In the genomic region with DNA sequence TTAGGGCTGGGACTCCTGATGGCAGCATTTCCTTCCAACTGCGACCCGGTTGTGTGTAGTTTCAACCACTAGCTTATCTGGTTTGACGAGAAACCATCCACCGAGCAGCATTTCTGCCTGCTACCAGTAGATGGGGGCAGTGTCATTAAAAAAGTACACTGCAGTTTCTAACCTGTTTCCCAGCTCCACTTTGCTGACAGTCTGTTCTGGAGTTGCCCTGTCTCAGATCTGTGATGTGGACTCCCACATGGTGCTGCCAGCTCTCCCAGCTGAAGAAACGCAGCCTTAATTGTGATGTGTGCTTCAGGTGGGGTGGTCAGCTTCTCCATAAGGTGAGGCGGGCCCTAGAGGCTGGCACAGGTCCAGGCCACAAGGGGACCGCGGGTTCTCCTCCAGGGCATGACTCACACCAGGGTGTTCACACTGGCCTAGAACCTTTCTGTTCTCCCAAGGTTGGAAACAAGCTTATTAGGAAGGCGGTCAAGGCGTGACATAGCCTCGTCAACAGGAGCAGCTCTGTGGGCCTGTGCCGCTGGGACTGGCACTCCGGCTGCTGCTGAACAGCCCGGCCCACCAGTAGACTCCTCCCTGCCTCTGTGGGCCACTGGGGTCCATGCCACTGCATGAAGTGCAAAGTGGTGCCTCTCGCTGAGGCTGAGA, we compare ENCODE assay signal across 7 cellular contexts. TPM values are rescaled to one million over a fixed set of nuclear protein-coding genes. Genes with fewer than 3 reads are reported as not detected.
DNase-seq lines count a peak whose midpoint lies in the region; ATAC-seq, FAIRE-seq and TF ChIP-seq lines count a peak whose summit lies in the region.

No MANE protein-coding gene starts in this region.

- intact Hi-C loops in kidney (cut with DNase I), result loop anchor here (10.0 kb wide), 1 partner anchor 422 kb away; no protein-coding TSS in a partner anchor

- peak; percentile 81 for DNase-seq in GM13976 (ENCODE audit: low spot score)
- DNase-seq in NCI-H226, result peak; percentile 72
- peak; percentile 59 for DNase-seq in WERI-Rb-1
- DNase-seq in caudate nucleus (lab: John Stamatoyannopoulos, UW), result peak in 51 of 61 donors; percentile 10 to 88 (median 55)
- peak; percentile 88 for DNase-seq in kidney
- peak in 3 of 4 experiments; percentile 19 to 55 (median 49) for DNase-seq in stimulated activated CD4-positive, alpha-beta T cell treated with anti-CD3 and anti-CD28 coated beads, Interleukin-1b, Interleukin-23, amount 100 ng/mL, for 24 hours (ENCODE audit: low read depth in 4 of 4, low spot score in 1 of 4)

- H3K27ac ChIP-seq in WERI-Rb-1 (no peak overlapping the region), caudate nucleus (ENCODE audit: low read depth, low read length) (no peak overlapping the region), kidney (ENCODE audit: low read depth in 2 of 2, low read length in 2 of 2) (no peak overlapping the region)

- H3K9me3 ChIP-seq in WERI-Rb-1 (ENCODE audit: severe bottlenecking), result no peaks in the 10 kb centered on the region
- no peaks in the 10 kb centered on the region for H3K9me3 ChIP-seq in kidney (ENCODE audit: control insufficient read depth in 1 of 2, low read length in 2 of 2)

- H3K27me3 ChIP-seq in WERI-Rb-1 (ENCODE audit: insufficient read depth, low read depth, severe bottlenecking), result no peaks in the 10 kb centered on the region

- peaks cover 0 to 20% of the 10 kb centered on the region in 2 donors for H3K4me1 ChIP-seq in kidney (ENCODE audit: control insufficient read depth in 1 of 2, insufficient read depth in 1 of 2, low read depth in 1 of 2, low read length in 2 of 2)

- FAIRE-seq in kidney (lab: Jason Lieb, UNC), result peak; percentile 94

- no peak overlapping the region for H3K4me3 ChIP-seq in WERI-Rb-1 (ENCODE audit: low read depth, low read length)
- peak overlapping the region in 1 of 2 donors; percentile 9 for H3K4me3 ChIP-seq in kidney (ENCODE audit: low read length in 2 of 2)

- H3K36me3 ChIP-seq in WERI-Rb-1, result peaks cover 4% of the 10 kb centered on the region; the same call in 1 of the 2 replicates
- no peaks in the 10 kb centered on the region for H3K36me3 ChIP-seq in kidney (ENCODE audit: control insufficient read depth in 1 of 2, insufficient read depth in 2 of 2, low read length in 2 of 2)

- TF ChIP-seq CTCF in GM13976 (IDR thresholded peaks at IDR 0.05; ENCODE audit: borderline replicate concordance, control extremely low read depth, extremely low read depth, insufficient read depth, missing control alignments), result peak; percentile 91
- peak; percentile 67 for TF ChIP-seq CTCF in WERI-Rb-1 (IDR thresholded peaks at IDR 0.05; ENCODE audit: low read depth, low read length)
- TF ChIP-seq CTCF in kidney (IDR thresholded peaks at IDR 0.05; ENCODE audit: borderline replicate concordance, extremely low read depth, insufficient read depth), result peak; percentile 90

- H3K9ac ChIP-seq in kidney (ENCODE audit: low read length in 2 of 2), result no peak overlapping the region

- in situ Hi-C loops in GM13976 (cut with MboI; ENCODE audit: low sequenced_read_pairs, unreplicated experiment), result loop anchor here (10.0 to 25.0 kb wide), 3 partner anchors 422 to 855 kb away; partner anchors contain the start of gene PPP1R2

- ATAC-seq in HG03135 (IDR thresholded peaks at IDR 0.05; ENCODE audit: unreplicated experiment), result peak; percentile 63

RNA-seq across cellular contexts. Expression of gene FAM43A, which starts 2.9 kb away (rescaled TPM):
- total RNA-seq in kidney, result 11.4 TPM
- polyA plus RNA-seq in kidney (ENCODE audit: insufficient read depth, low read depth, low replicate concordance), result 5.0 TPM

RNA-seq across cellular contexts. Expression of gene LSG1, which starts 10.8 kb away (rescaled TPM):
- 33.3 TPM for total RNA-seq in kidney
- 14.8 TPM for polyA plus RNA-seq in kidney (ENCODE audit: insufficient read depth, low read depth, low replicate concordance)

RNA-seq across cellular contexts. Expression of gene TMEM44, which starts 49.6 kb away (rescaled TPM):
- total RNA-seq in kidney, result 15.7 TPM
- polyA plus RNA-seq in kidney (ENCODE audit: insufficient read depth, low read depth, low replicate concordance), result 7.0 TPM
